In genomic region chr22:46455453-46455852, GRCh38 we compare ENCODE assay signal across 14 cellular contexts.
DNase-seq lines count a peak whose midpoint lies in the region; ATAC-seq, FAIRE-seq and TF ChIP-seq lines count a peak whose summit lies in the region.
"Had no signal": no experiment of that assay in that cellular context is flagged by ENCODE, and none has a peak within 500 bp of the region (broad histone marks: within the 10 kb centered on the region; RNA-seq: fewer than 3 reads in every experiment).

No MANE protein-coding gene starts in this region.

- H3K27me3 Mint-ChIP-seq in MCF 10A (ENCODE audit: insufficient read depth, unreplicated experiment): no peaks in the 10 kb centered on the region
- H3K27me3 Mint-ChIP-seq in brain: no peaks in the 10 kb centered on the region
- peaks cover 8% of the 10 kb centered on the region for H3K27me3 Mint-ChIP-seq in CD4-positive, alpha-beta T cell

- no TSS peak for BruUV-seq in MCF 10A (replicated peaks; lab: Mats Ljungman, UMichigan)

- DNase-seq in MCF 10A (ENCODE audit: unreplicated experiment): no peak
- no peak for DNase-seq in breast epithelium (ENCODE audit: low spot score in 2 of 2)
- DNase-seq in kidney: peak; percentile 58
- no peak for DNase-seq in sciatic nerve (ENCODE audit: low spot score)
- DNase-seq in NCI-H1436 (lab: John Stamatoyannopoulos, UW): no peak
- no peak for DNase-seq in CD4-positive, alpha-beta T cell
- DNase-seq in NCI-H146 (lab: John Stamatoyannopoulos, UW): no peak
- DNase-seq: Kasumi-1, NCI-H1105, NCI-H187 treated with DMSO at 0.1 percent for 48 hours, NCI-H69 had no signal

- H3K27ac Mint-ChIP-seq in MCF 10A (ENCODE audit: low read depth, unreplicated experiment) (peak overlapping the region; percentile 55), brain (peak overlapping the region in 3 of 5 experiments; percentile 41 to 64 (median 54))
- H3K27ac Mint-ChIP-seq in CD4-positive, alpha-beta T cell: no peak overlapping the region
- H3K27ac Mint-ChIP-seq: HFFc6 had no signal

- H3K27me3 ChIP-seq in breast epithelium: no peaks in the 10 kb centered on the region
- no peaks in the 10 kb centered on the region for H3K27me3 ChIP-seq in CD4-positive, alpha-beta T cell (ENCODE audit: control insufficient read depth, insufficient read depth, low read length)

- H3K36me3 ChIP-seq in breast epithelium (no peaks in the 10 kb centered on the region), kidney (ENCODE audit: control insufficient read depth in 1 of 2, insufficient read depth in 2 of 2, low read length in 2 of 2) (peaks cover 0 to 5% of the 10 kb centered on the region in 2 donors)

- TF ChIP-seq CTCF in MCF 10A (IDR thresholded peaks at IDR 0.05; ENCODE audit: unreplicated experiment) (no peak), breast epithelium (IDR thresholded peaks at IDR 0.05) (no peak), brain (conservative IDR thresholded peaks at IDR 0.05) (no peak), kidney (IDR thresholded peaks at IDR 0.05; ENCODE audit: borderline replicate concordance, extremely low read depth, insufficient read depth) (no peak)
- no peak for TF ChIP-seq CTCF in CD4-positive, alpha-beta T cell (IDR thresholded peaks at IDR 0.05)

- H3K4me3 ChIP-seq in breast epithelium (no peak overlapping the region), kidney (ENCODE audit: low read length in 2 of 2) (no peak overlapping the region)

- no peak overlapping the region for H3K9ac ChIP-seq in kidney (ENCODE audit: low read length in 2 of 2)

- FAIRE-seq in kidney (lab: Jason Lieb, UNC): no peak

- intact Hi-C loops in MCF 10A (cut with micrococcal nuclease) (loop anchor here (2.0 to 10.0 kb wide), 3 partner anchors 73 to 83 kb away; no protein-coding TSS in a partner anchor), breast epithelium (cut with DNase I; ENCODE audit: low total_unique reads) (no loop called here), kidney (cut with DNase I) (no loop called here), sciatic nerve (cut with DNase I) (no loop called here)
- intact Hi-C loops in CD4-positive, alpha-beta T cell (cut with DNase I, micrococcal nuclease): no loop called here

- H3K4me3 Mint-ChIP-seq in MCF 10A (ENCODE audit: unreplicated experiment) (no peak overlapping the region), brain (no peak overlapping the region)
- no peak overlapping the region for H3K4me3 Mint-ChIP-seq in CD4-positive, alpha-beta T cell
- H3K4me3 Mint-ChIP-seq: HFFc6 had no signal

- H3K27ac ChIP-seq in breast epithelium: no peak overlapping the region
- no peak overlapping the region for H3K27ac ChIP-seq in kidney (ENCODE audit: low read depth in 2 of 2, low read length in 2 of 2)
- H3K27ac ChIP-seq in CD4-positive, alpha-beta T cell (ENCODE audit: low read depth, low read length): no peak overlapping the region
- H3K27ac ChIP-seq: C4-2B had no signal

- ATAC-seq in sciatic nerve: no peak
- ATAC-seq in CD4-positive, alpha-beta T cell (ENCODE audit: poor library complexity): no peak

- TF ChIP-seq POLR2A in breast epithelium (IDR thresholded peaks at IDR 0.05): no peak

- CTCF ChIA-PET in MCF 10A (lab: Yijun Ruan, JAX): interaction anchor here (1.0 to 1.1 kb wide), 2 partner anchors 75 to 88 kb away, joined by 3 read pairs; no protein-coding TSS in a partner anchor
- CTCF ChIA-PET in CD4-positive, alpha-beta T cell (lab: Charles Lee): no interaction called here

- no peaks in the 10 kb centered on the region for H3K9me3 Mint-ChIP-seq in MCF 10A (ENCODE audit: unreplicated experiment)
- H3K9me3 Mint-ChIP-seq in brain: no peaks in the 10 kb centered on the region
- no peaks in the 10 kb centered on the region for H3K9me3 Mint-ChIP-seq in CD4-positive, alpha-beta T cell
- H3K9me3 Mint-ChIP-seq: HFFc6 had no signal

- H3K4me1 ChIP-seq in breast epithelium (no peaks in the 10 kb centered on the region), kidney (ENCODE audit: control insufficient read depth in 1 of 2, insufficient read depth in 1 of 2, low read depth in 1 of 2, low read length in 2 of 2) (peaks cover 12 to 21% of the 10 kb centered on the region in 2 donors)

- POLR2A ChIA-PET in MCF 10A (lab: Yijun Ruan, JAX): interaction anchor here (1.4 to 1.6 kb wide), 2 partner anchors 83 to 84 kb away, joined by 4 to 10 read pairs; no protein-coding TSS in a partner anchor
- POLR2A ChIA-PET in CD4-positive, alpha-beta T cell (lab: Charles Lee): no interaction called here

- H3K9me3 ChIP-seq in breast epithelium: no peaks in the 10 kb centered on the region
- H3K9me3 ChIP-seq in kidney (ENCODE audit: control insufficient read depth in 1 of 2, low read length in 2 of 2): no peaks in the 10 kb centered on the region
- H3K9me3 ChIP-seq in CD4-positive, alpha-beta T cell (ENCODE audit: control insufficient read depth, low read length): no peaks in the 10 kb centered on the region

- H3K4me1 Mint-ChIP-seq in MCF 10A (ENCODE audit: insufficient read depth, unreplicated experiment): peaks cover 55% of the 10 kb centered on the region
- H3K4me1 Mint-ChIP-seq in brain: peaks cover 76% of the 10 kb centered on the region
- H3K4me1 Mint-ChIP-seq in CD4-positive, alpha-beta T cell (ENCODE audit: low read depth): no peaks in the 10 kb centered on the region

- peaks cover 31% of the 10 kb centered on the region for H3K36me3 Mint-ChIP-seq in MCF 10A (ENCODE audit: insufficient read depth, unreplicated experiment)
- no peaks in the 10 kb centered on the region for H3K36me3 Mint-ChIP-seq in brain
- no peaks in the 10 kb centered on the region for H3K36me3 Mint-ChIP-seq in CD4-positive, alpha-beta T cell (ENCODE audit: low read depth)
